8 cellular contexts compared by ENCODE assay signal in genomic region chr6:12602951-12603710, GRCh38.
DNase-seq lines count a peak whose midpoint lies in the region; ATAC-seq and TF ChIP-seq lines count a peak whose summit lies in the region.

No MANE protein-coding gene starts in this region.

- TF ChIP-seq CTCF in fibroblast of the aortic adventitia (IDR thresholded peaks at IDR 0.05; ENCODE audit: insufficient read depth, low read length) = peak; percentile 63

- H3K27me3 ChIP-seq in GM23248 (replicated peaks; ENCODE audit: insufficient read depth) = no peaks in the 10 kb centered on the region

- H3K9me2 ChIP-seq in GM23248 (ENCODE audit: insufficient read depth) = no peaks in the 10 kb centered on the region

- intact Hi-C loops in activated T-helper 1 cell treated with anti-CD3 and anti-CD28 coated beads, Interleukin-12 subunit alpha, Interleukin-12 subunit beta, Interleukin-2, Interleukin-4 antibody, amounts not matched to agents 30 ng/mL and 10 ng/mL and 1 ng/mL, durations not matched to agents 14 hours and 24 hours and 36 hours (cut with micrococcal nuclease) = loop anchor here (10.0 kb wide), 2 partner anchors 458 to 548 kb away; no protein-coding TSS in a partner anchor

- no peak overlapping the region for H2AFZ ChIP-seq in GM23248

- ATAC-seq in HG03571 (IDR thresholded peaks at IDR 0.05; ENCODE audit: unreplicated experiment) (no peak), GM21723 (IDR thresholded peaks at IDR 0.05; ENCODE audit: unreplicated experiment) (no peak)

- DNase-seq in A172 (ENCODE audit: low spot score) (peak; percentile 64), GM23248 (peak; percentile 83), RKO (ENCODE audit: low spot score) (peak; percentile 44), fibroblast of the aortic adventitia (ENCODE audit: low read depth) (peak; percentile 95), pulmonary artery endothelial cell (ENCODE audit: low read depth, low spot score) (peak; percentile 85)
- no peak for DNase-seq in activated T-helper 1 cell treated with anti-CD3 and anti-CD28 coated beads, Interleukin-12 subunit alpha, Interleukin-12 subunit beta, Interleukin-2, Interleukin-4 antibody, amounts not matched to agents 30 ng/mL and 10 ng/mL and 1 ng/mL, durations not matched to agents 14 hours and 24 hours and 36 hours (ENCODE audit: low spot score)

- H3K27me3 Mint-ChIP-seq in activated T-helper 1 cell treated with anti-CD3 and anti-CD28 coated beads, Interleukin-12 subunit alpha, Interleukin-12 subunit beta, Interleukin-2, Interleukin-4 antibody, amounts not matched to agents 30 ng/mL and 10 ng/mL and 1 ng/mL, durations not matched to agents 14 hours and 24 hours and 36 hours (ENCODE audit: insufficient read depth) = no peaks in the 10 kb centered on the region

- no peak overlapping the region for H3K27ac Mint-ChIP-seq in activated T-helper 1 cell treated with anti-CD3 and anti-CD28 coated beads, Interleukin-12 subunit alpha, Interleukin-12 subunit beta, Interleukin-2, Interleukin-4 antibody, amounts not matched to agents 30 ng/mL and 10 ng/mL and 1 ng/mL, durations not matched to agents 14 hours and 24 hours and 36 hours

- no peak overlapping the region for H3K4me3 ChIP-seq in GM23248
- no peak overlapping the region for H3K4me3 ChIP-seq in fibroblast of the aortic adventitia (ENCODE audit: low read depth, low read length)

- H3K4me3 Mint-ChIP-seq in activated T-helper 1 cell treated with anti-CD3 and anti-CD28 coated beads, Interleukin-12 subunit alpha, Interleukin-12 subunit beta, Interleukin-2, Interleukin-4 antibody, amounts not matched to agents 30 ng/mL and 10 ng/mL and 1 ng/mL, durations not matched to agents 14 hours and 24 hours and 36 hours = no peak overlapping the region

- H3K36me3 Mint-ChIP-seq in activated T-helper 1 cell treated with anti-CD3 and anti-CD28 coated beads, Interleukin-12 subunit alpha, Interleukin-12 subunit beta, Interleukin-2, Interleukin-4 antibody, amounts not matched to agents 30 ng/mL and 10 ng/mL and 1 ng/mL, durations not matched to agents 14 hours and 24 hours and 36 hours (ENCODE audit: low read depth) = no peaks in the 10 kb centered on the region

- no peaks in the 10 kb centered on the region for H3K36me3 ChIP-seq in GM23248 (ENCODE audit: low read depth)

- peaks cover 24% of the 10 kb centered on the region for H3K4me1 ChIP-seq in GM23248 (ENCODE audit: insufficient read depth)

- no peaks in the 10 kb centered on the region for H3K79me2 ChIP-seq in GM23248 (ENCODE audit: insufficient read depth)

- no peaks in the 10 kb centered on the region for H3K9me3 ChIP-seq in GM23248 (ENCODE audit: low read depth)

- 80 to 84% methylated on average over 6 of the region's 6 CpGs for WGBS in GM23248 (ENCODE audit: low coverage in 1 of 2, low lambda C conversion rate in 2 of 2, missing lambda C conversion rate in 2 of 2), 2 experiments

- no peak overlapping the region for H3K27ac ChIP-seq in GM23248

- H3K9me3 Mint-ChIP-seq in activated T-helper 1 cell treated with anti-CD3 and anti-CD28 coated beads, Interleukin-12 subunit alpha, Interleukin-12 subunit beta, Interleukin-2, Interleukin-4 antibody, amounts not matched to agents 30 ng/mL and 10 ng/mL and 1 ng/mL, durations not matched to agents 14 hours and 24 hours and 36 hours = no peaks in the 10 kb centered on the region

- no peak overlapping the region for H3K9ac ChIP-seq in GM23248

- H3K4me1 Mint-ChIP-seq in activated T-helper 1 cell treated with anti-CD3 and anti-CD28 coated beads, Interleukin-12 subunit alpha, Interleukin-12 subunit beta, Interleukin-2, Interleukin-4 antibody, amounts not matched to agents 30 ng/mL and 10 ng/mL and 1 ng/mL, durations not matched to agents 14 hours and 24 hours and 36 hours (ENCODE audit: low read depth) = peaks cover 21% of the 10 kb centered on the region

- H3F3A ChIP-seq in GM23248 (ENCODE audit: insufficient read depth) = peaks cover 12% of the 10 kb centered on the region

- no peaks in the 10 kb centered on the region for H4K20me1 ChIP-seq in GM23248 (ENCODE audit: insufficient read depth)

- in situ Hi-C loops in GM23248 (cut with MboI) = loop anchor here (10.0 kb wide), 2 partner anchors 308 to 1018 kb away; partner anchors contain the start of gene EDN1

- no peak overlapping the region for H3K4me2 ChIP-seq in GM23248 (ENCODE audit: unreplicated experiment)
